Comparison of ENCODE assay signal across 11 cellular contexts in the genomic region with DNA sequence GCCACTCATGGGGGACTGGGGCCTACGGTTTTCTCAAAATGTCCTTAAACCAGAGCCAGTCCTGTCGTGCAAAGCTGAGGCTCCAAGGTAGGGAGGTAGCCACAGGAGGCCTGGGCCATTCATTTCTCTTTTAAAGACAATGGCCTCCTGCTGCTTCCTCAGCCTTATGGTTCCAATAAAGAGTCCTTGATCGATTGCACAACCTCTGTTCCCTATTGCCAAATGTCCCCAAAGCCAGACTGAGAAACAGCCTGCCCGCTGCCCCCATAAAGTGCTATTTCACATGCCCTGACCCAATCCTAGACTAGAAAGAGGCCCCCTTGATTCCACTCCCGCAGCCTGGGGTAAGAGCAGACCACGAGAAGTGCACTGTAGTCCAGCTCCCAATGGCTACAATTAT.
A peak's percentile ranks its signal among the peaks of the same experiment; 100 is the strongest.
DNase-seq lines count a peak whose midpoint lies in the region; ATAC-seq and TF ChIP-seq lines count a peak whose summit lies in the region.
"Had no signal": no experiment of that assay in that cellular context is flagged by ENCODE, and none has a peak within 500 bp of the region (broad histone marks: within the 10 kb centered on the region; RNA-seq: fewer than 3 reads in every experiment).

No MANE protein-coding gene starts in this region.

- H3K36me3 ChIP-seq in HUES48 (ENCODE audit: control insufficient read depth, insufficient read depth, low read length), result no peaks in the 10 kb centered on the region
- peaks cover 11 to 67% (median 30%) of the 10 kb centered on the region in 3 experiments for H3K36me3 ChIP-seq in naive thymus-derived CD4-positive, alpha-beta T cell (ENCODE audit: control insufficient read depth in 2 of 3, insufficient read depth in 3 of 3, low read length in 3 of 3)

- CTCF ChIA-PET in MCF 10A (lab: Yijun Ruan, JAX), result interaction anchor here (0.8 kb wide), 1 partner anchor 143 kb away, joined by 3 read pairs; no protein-coding TSS in a partner anchor
- CTCF ChIA-PET in naive thymus-derived CD4-positive, alpha-beta T cell (lab: Charles Lee), result no interaction called here

- peak overlapping the region; percentile 75 for H3K27ac ChIP-seq in HUES48 (ENCODE audit: low read depth, low read length)
- no peak overlapping the region for H3K27ac ChIP-seq in naive thymus-derived CD4-positive, alpha-beta T cell (ENCODE audit: low read depth, low read length)

- H3K27me3 Mint-ChIP-seq in MCF 10A (ENCODE audit: insufficient read depth, unreplicated experiment), result no peaks in the 10 kb centered on the region
- H3K27me3 Mint-ChIP-seq in naive thymus-derived CD4-positive, alpha-beta T cell, result no peaks in the 10 kb centered on the region

- peak overlapping the region; percentile 94 for H3K27ac Mint-ChIP-seq in MCF 10A (ENCODE audit: low read depth, unreplicated experiment)
- peak overlapping the region in 5 of 9 donors; percentile 43 to 80 (median 68) for H3K27ac Mint-ChIP-seq in naive thymus-derived CD4-positive, alpha-beta T cell

- peaks cover 75% of the 10 kb centered on the region for H3K36me3 Mint-ChIP-seq in MCF 10A (ENCODE audit: insufficient read depth, unreplicated experiment)
- H3K36me3 Mint-ChIP-seq in naive thymus-derived CD4-positive, alpha-beta T cell, result peaks cover 13 to 77% (median 54%) of the 10 kb centered on the region in 5 donors

- intact Hi-C loops in MCF 10A (cut with micrococcal nuclease), result no loop called here
- intact Hi-C loops in naive thymus-derived CD4-positive, alpha-beta T cell (cut with micrococcal nuclease), result no loop called here

- POLR2A ChIA-PET in MCF 10A (lab: Yijun Ruan, JAX), result interaction anchor here (0.9 to 7.2 kb wide), 13 partner anchors 10 to 51 kb away, joined by 3 to 81 read pairs (median 11); no protein-coding TSS in a partner anchor
- POLR2A ChIA-PET in naive thymus-derived CD4-positive, alpha-beta T cell (lab: Charles Lee), result no interaction called here

- H3K4me1 ChIP-seq in HUES48 (ENCODE audit: control insufficient read depth, insufficient read depth, low read length), result peaks cover 24% of the 10 kb centered on the region
- H3K4me1 ChIP-seq in naive thymus-derived CD4-positive, alpha-beta T cell (ENCODE audit: control insufficient read depth in 2 of 2, insufficient read depth in 2 of 2, low read length in 2 of 2), result peaks cover 15 to 19% of the 10 kb centered on the region in 2 donors

- H3K4me3 ChIP-seq in HUES48 (ENCODE audit: low read depth, low read length), result no peak overlapping the region
- no peak overlapping the region for H3K4me3 ChIP-seq in naive thymus-derived CD4-positive, alpha-beta T cell (ENCODE audit: low read length)

- peaks cover 31% of the 10 kb centered on the region for H3K4me1 Mint-ChIP-seq in MCF 10A (ENCODE audit: insufficient read depth, unreplicated experiment)
- peaks cover 24 to 55% (median 43%) of the 10 kb centered on the region in 7 donors for H3K4me1 Mint-ChIP-seq in naive thymus-derived CD4-positive, alpha-beta T cell

- no peak overlapping the region for H3K9ac ChIP-seq in HUES48 (ENCODE audit: low read depth, low read length)

- no TSS peak for BruUV-seq in MCF 10A (replicated peaks; lab: Mats Ljungman, UMichigan)

- ATAC-seq in naive thymus-derived CD4-positive, alpha-beta T cell, result peak; percentile 17
- ATAC-seq in GM18520 (IDR thresholded peaks at IDR 0.05; ENCODE audit: unreplicated experiment), result no peak
- ATAC-seq in GM21737 (IDR thresholded peaks at IDR 0.05; ENCODE audit: unreplicated experiment), result no peak

- H3K9me3 Mint-ChIP-seq in MCF 10A (ENCODE audit: unreplicated experiment), result no peaks in the 10 kb centered on the region
- no peaks in the 10 kb centered on the region for H3K9me3 Mint-ChIP-seq in naive thymus-derived CD4-positive, alpha-beta T cell
- H3K9me3 Mint-ChIP-seq: brain had no signal

- DNase-seq in AML-193 (lab: John Stamatoyannopoulos, UW) (peak; percentile 48 to 53), MCF 10A (ENCODE audit: unreplicated experiment) (peak; percentile 69), NCI-H1694 treated with DMSO at 0.1 percent for 48 hours (lab: John Stamatoyannopoulos, UW) (no peak), pons (ENCODE audit: low spot score) (no peak)
- DNase-seq in naive thymus-derived CD4-positive, alpha-beta T cell, result no peak
- DNase-seq: NCI-H1417, T-helper 9 cell had no signal

- no peaks in the 10 kb centered on the region for H3K27me3 ChIP-seq in HUES48 (ENCODE audit: control insufficient read depth, insufficient read depth, low read length)
- H3K27me3 ChIP-seq in naive thymus-derived CD4-positive, alpha-beta T cell (ENCODE audit: control insufficient read depth in 2 of 2, insufficient read depth in 2 of 2, low read length in 2 of 2), result no peaks in the 10 kb centered on the region

- TF ChIP-seq CTCF in MCF 10A (IDR thresholded peaks at IDR 0.05; ENCODE audit: unreplicated experiment), result no peak

- H3K9me3 ChIP-seq in HUES48 (ENCODE audit: control insufficient read depth, insufficient read depth, low read length), result no peaks in the 10 kb centered on the region
- H3K9me3 ChIP-seq in naive thymus-derived CD4-positive, alpha-beta T cell (ENCODE audit: control insufficient read depth in 2 of 3, low read length in 3 of 3), result no peaks in the 10 kb centered on the region

- peak overlapping the region; percentile 64 for H3K4me3 Mint-ChIP-seq in MCF 10A (ENCODE audit: unreplicated experiment)
- H3K4me3 Mint-ChIP-seq in naive thymus-derived CD4-positive, alpha-beta T cell, result no peak overlapping the region
- H3K4me3 Mint-ChIP-seq: brain had no signal

Comparison
In these comparisons a context has a peak if more than half of its experiments do, and no peak if none do; other contexts are left out.
1. DNase-seq: peak in AML-193 (2 of 2) and MCF 10A (single experiment); none in naive thymus-derived CD4-positive, alpha-beta T cell (0 of 9), NCI-H1694 treated with DMSO at 0.1 percent for 48 hours (single experiment) and pons (single experiment).